24 cellular contexts compared by ENCODE assay signal in genomic region chr15:78993931-78994530, GRCh38. TPM values are rescaled to one million over a fixed set of nuclear protein-coding genes. Genes with fewer than 3 reads are reported as not detected.
DNase-seq lines count a peak whose midpoint lies in the region; ATAC-seq and TF ChIP-seq lines count a peak whose summit lies in the region.
"Had no signal": no experiment of that assay in that cellular context is flagged by ENCODE, and none has a peak within 500 bp of the region (broad histone marks: within the 10 kb centered on the region; RNA-seq: fewer than 3 reads in every experiment).

No MANE protein-coding gene starts in this region.

- no peak overlapping the region for H4K91ac ChIP-seq in IMR-90 (ENCODE audit: insufficient read depth, low read depth, low read length)

- CTCF ChIA-PET in IMR-90 (lab: Yijun Ruan, JAX) = interaction anchor here (1.1 kb wide), 1 partner anchor 14 kb away, joined by 3 read pairs; no protein-coding TSS in a partner anchor

- H3K9me3 ChIP-seq in BLaER1 (no peaks in the 10 kb centered on the region), IMR-90 (ENCODE audit: control insufficient read depth, insufficient read depth, low read length) (no peaks in the 10 kb centered on the region)
- H3K9me3 ChIP-seq: pancreas, suprapubic skin had no signal

- no peak overlapping the region for H3K56ac ChIP-seq in IMR-90 (ENCODE audit: extremely low read depth, insufficient read depth, low read length)

- H3K9ac ChIP-seq in BLaER1 (no peak overlapping the region), IMR-90 (ENCODE audit: low read depth, low read length) (no peak overlapping the region)

- no peak overlapping the region for H2BK15ac ChIP-seq in IMR-90 (ENCODE audit: low read depth, low read length)

- H3K4me3 ChIP-seq in BLaER1 (no peak overlapping the region), IMR-90 (ENCODE audit: insufficient read depth, low read depth, low read length) (no peak overlapping the region)
- H3K4me3 ChIP-seq: pancreas, PC-9, suprapubic skin had no signal

- no peak overlapping the region for H3K4me3 Mint-ChIP-seq in dendritic cell treated with granulocyte-macrophage colony-stimulating factor and Interleukin-4, amounts not matched to agents 40 ng/mL and 50 ng/mL, for 4 days
- no peak overlapping the region for H3K4me3 Mint-ChIP-seq in chondrocyte (ENCODE audit: unreplicated experiment)
- H3K4me3 Mint-ChIP-seq in natural killer cell treated with Interleukin-12 subunit alpha and Interleukin-12 subunit beta and Interleukin-15 and Interleukin-18, amount 100 ng/mL, for 72 hours = no peak overlapping the region
- H3K4me3 Mint-ChIP-seq: activated CD8-positive, alpha-beta T cell treated with anti-CD3 and anti-CD28 coated beads for 36 hours; activated naive CD4-positive, alpha-beta T cell treated with anti-CD3 and anti-CD28 coated beads for 36 hours; CD4-positive, CD25-positive, alpha-beta regulatory T cell; T-helper 1 cell treated with Interleukin-12 subunit alpha and Interleukin-12 subunit beta and Interleukin-4 antibody, amounts not matched to agents 30 μg/mL and 1 μg/mL, for 36 hours had no signal

- H3K4me2 ChIP-seq in BLaER1 = peak overlapping the region; percentile 77
- no peak overlapping the region for H3K4me2 ChIP-seq in IMR-90 (ENCODE audit: low read depth, low read length)
- H3K4me2 ChIP-seq: PC-9 had no signal

- H4K5ac ChIP-seq in IMR-90 (ENCODE audit: low read depth, low read length) = no peak overlapping the region

- DNase-seq in IMR-90 = no peak
- DNase-seq in medulla oblongata (ENCODE audit: extremely low spot score) = peak; percentile 43
- DNase-seq in chondrocyte (ENCODE audit: low spot score) = no peak
- DNase-seq in natural killer cell treated with Interleukin-12 subunit alpha and Interleukin-12 subunit beta and Interleukin-15 and Interleukin-18, amount 100 ng/mL, for 72 hours (ENCODE audit: low spot score) = no peak
- DNase-seq in SHP77 (lab: John Stamatoyannopoulos, UW) = no peak
- DNase-seq: activated CD4-positive, alpha-beta T cell treated with anti-CD3 and anti-CD28 coated beads for 1 hour; activated CD8-positive, alpha-beta memory T cell treated with anti-CD3 and anti-CD28 coated beads, Interleukin-2, amount 50 U/mL, for 48 hours; activated CD8-positive, alpha-beta T cell treated with anti-CD3 and anti-CD28 coated beads for 36 hours; activated naive CD4-positive, alpha-beta T cell treated with anti-CD3 and anti-CD28 coated beads for 36 hours; CD4-positive, CD25-positive, alpha-beta regulatory T cell; NCI-H1092 treated with DMSO at 0.1 percent for 48 hours; NCI-H187 treated with DMSO at 0.1 percent for 48 hours; NCI-H524 treated with DMSO at 0.1 percent for 48 hours; pancreas; PC-9; small intestine; stimulated activated naive CD4-positive, alpha-beta T cell treated with Interleukin-2 at 50 U/mL for 16 hours had no signal

- no peaks in the 10 kb centered on the region for H3K9me3 Mint-ChIP-seq in dendritic cell treated with granulocyte-macrophage colony-stimulating factor and Interleukin-4, amounts not matched to agents 40 ng/mL and 50 ng/mL, for 4 days
- no peaks in the 10 kb centered on the region for H3K9me3 Mint-ChIP-seq in chondrocyte (ENCODE audit: low read depth)
- H3K9me3 Mint-ChIP-seq in natural killer cell treated with Interleukin-12 subunit alpha and Interleukin-12 subunit beta and Interleukin-15 and Interleukin-18, amount 100 ng/mL, for 72 hours = no peaks in the 10 kb centered on the region
- H3K9me3 Mint-ChIP-seq: activated CD8-positive, alpha-beta T cell treated with anti-CD3 and anti-CD28 coated beads for 36 hours; activated naive CD4-positive, alpha-beta T cell treated with anti-CD3 and anti-CD28 coated beads for 36 hours; CD4-positive, CD25-positive, alpha-beta regulatory T cell; T-helper 1 cell treated with Interleukin-12 subunit alpha and Interleukin-12 subunit beta and Interleukin-4 antibody, amounts not matched to agents 30 μg/mL and 1 μg/mL, for 36 hours had no signal

- H2AFZ ChIP-seq in IMR-90 (replicated peaks; ENCODE audit: low read length, poor library complexity) = no peak overlapping the region
- H2AFZ ChIP-seq: PC-9 had no signal

- H3K4me1 ChIP-seq in BLaER1 = peaks cover 50% of the 10 kb centered on the region
- H3K4me1 ChIP-seq in IMR-90 (ENCODE audit: control insufficient read depth, insufficient read depth, low read length) = peaks cover 17% of the 10 kb centered on the region

- H3K14ac ChIP-seq in IMR-90 (replicated peaks; ENCODE audit: low read depth, low read length) = no peak overlapping the region

- POLR2A ChIA-PET in IMR-90 (lab: Charles Lee; ENCODE audit: unreplicated experiment) = no interaction called here

- H3K4ac ChIP-seq in IMR-90 (ENCODE audit: low read depth, low read length) = no peak overlapping the region; the same call in 1 of the 2 replicates

- in situ Hi-C loops in IMR-90 (cut with MboI; ENCODE audit: low sequenced_read_pairs) = no loop called here

- H4K8ac ChIP-seq in IMR-90 (ENCODE audit: low read depth in 2 of 2, low read length in 2 of 2) = no peak overlapping the region

- no peaks in the 10 kb centered on the region; a peak in 1 of 4 replicates for H3K79me1 ChIP-seq in IMR-90 (ENCODE audit: low read depth in 1 of 2, low read length in 2 of 2)

- H4K20me1 ChIP-seq in BLaER1 (no peaks in the 10 kb centered on the region), IMR-90 (ENCODE audit: insufficient read depth, low read length) (no peaks in the 10 kb centered on the region)

- H3K23ac ChIP-seq in IMR-90 (ENCODE audit: low read depth, low read length) = no peak overlapping the region

- no TSS peak for BruUV-seq in IMR-90 (replicated peaks; lab: Mats Ljungman, UMichigan)

- peaks cover 19% of the 10 kb centered on the region for H3K9me1 ChIP-seq in IMR-90 (ENCODE audit: insufficient read depth, low read length)

- peaks cover 81% of the 10 kb centered on the region for H3K4me1 Mint-ChIP-seq in dendritic cell treated with granulocyte-macrophage colony-stimulating factor and Interleukin-4, amounts not matched to agents 40 ng/mL and 50 ng/mL, for 4 days (ENCODE audit: low read depth)
- peaks cover 24% of the 10 kb centered on the region for H3K4me1 Mint-ChIP-seq in chondrocyte (ENCODE audit: low read depth)
- peaks cover 5 to 7% of the 10 kb centered on the region in 2 donors for H3K4me1 Mint-ChIP-seq in natural killer cell treated with Interleukin-12 subunit alpha and Interleukin-12 subunit beta and Interleukin-15 and Interleukin-18, amount 100 ng/mL, for 72 hours (ENCODE audit: low read depth in 2 of 2)
- H3K4me1 Mint-ChIP-seq: CD4-positive, CD25-positive, alpha-beta regulatory T cell had no signal

- H3K36me3 ChIP-seq in BLaER1 (no peaks in the 10 kb centered on the region), IMR-90 (ENCODE audit: control insufficient read depth, insufficient read depth, low read length) (no peaks in the 10 kb centered on the region)
- H3K36me3 ChIP-seq: pancreas, suprapubic skin had no signal

- H3K27ac ChIP-seq in BLaER1 (peak overlapping the region; percentile 49), IMR-90 (ENCODE audit: insufficient read depth, low read length) (no peak overlapping the region)
- H3K27ac ChIP-seq: pancreas, PC-9, suprapubic skin had no signal

- TF ChIP-seq RAD21 in IMR-90 (IDR thresholded peaks at IDR 0.05; ENCODE audit: low read length) = no peak

- H3K27me3 ChIP-seq in BLaER1 = no peaks in the 10 kb centered on the region
- H3K27me3 ChIP-seq in IMR-90 (ENCODE audit: control insufficient read depth, insufficient read depth, low read length) = no peaks in the 10 kb centered on the region; the same call in 1 of the 2 replicates
- H3K27me3 ChIP-seq: pancreas, suprapubic skin had no signal

- H2BK120ac ChIP-seq in IMR-90 (ENCODE audit: low read depth, low read length) = no peak overlapping the region

- dilution Hi-C loops in IMR-90 (cut with HindIII; ENCODE audit: low sequenced_read_pairs, unreplicated experiment) = no loop called here

- H2AK9ac ChIP-seq in IMR-90 (replicated peaks; ENCODE audit: low read depth, low read length, poor library complexity) = no peak overlapping the region

- peak overlapping the region; percentile 95 for H3K27ac Mint-ChIP-seq in dendritic cell treated with granulocyte-macrophage colony-stimulating factor and Interleukin-4, amounts not matched to agents 40 ng/mL and 50 ng/mL, for 4 days
- H3K27ac Mint-ChIP-seq in chondrocyte (ENCODE audit: unreplicated experiment) = no peak overlapping the region
- H3K27ac Mint-ChIP-seq in natural killer cell treated with Interleukin-12 subunit alpha and Interleukin-12 subunit beta and Interleukin-15 and Interleukin-18, amount 100 ng/mL, for 72 hours = no peak overlapping the region
- H3K27ac Mint-ChIP-seq: activated CD8-positive, alpha-beta T cell treated with anti-CD3 and anti-CD28 coated beads for 36 hours; activated naive CD4-positive, alpha-beta T cell treated with anti-CD3 and anti-CD28 coated beads for 36 hours; T-helper 1 cell treated with Interleukin-12 subunit alpha and Interleukin-12 subunit beta and Interleukin-4 antibody, amounts not matched to agents 30 μg/mL and 1 μg/mL, for 36 hours had no signal

- H3K36me3 Mint-ChIP-seq in dendritic cell treated with granulocyte-macrophage colony-stimulating factor and Interleukin-4, amounts not matched to agents 40 ng/mL and 50 ng/mL, for 4 days (ENCODE audit: low read depth) = peaks cover 14% of the 10 kb centered on the region
- no peaks in the 10 kb centered on the region for H3K36me3 Mint-ChIP-seq in chondrocyte (ENCODE audit: low read depth)
- no peaks in the 10 kb centered on the region for H3K36me3 Mint-ChIP-seq in natural killer cell treated with Interleukin-12 subunit alpha and Interleukin-12 subunit beta and Interleukin-15 and Interleukin-18, amount 100 ng/mL, for 72 hours
- H3K36me3 Mint-ChIP-seq: CD4-positive, CD25-positive, alpha-beta regulatory T cell had no signal

- no peak overlapping the region for H2BK5ac ChIP-seq in IMR-90 (ENCODE audit: low read depth, low read length, poor library complexity, severe bottlenecking)

- no peak for TF ChIP-seq CTCF in IMR-90 (conservative IDR thresholded peaks at IDR 0.05; ENCODE audit: low read depth, low read length)
- no peak for TF ChIP-seq CTCF in chondrocyte (IDR thresholded peaks at IDR 0.05)

- intact Hi-C loops in IMR-90 (cut with micrococcal nuclease) = no loop called here
- intact Hi-C loops in dendritic cell treated with granulocyte-macrophage colony-stimulating factor and Interleukin-4, amounts not matched to agents 40 ng/mL and 50 ng/mL, for 4 days (cut with micrococcal nuclease) = no loop called here

- H3K27me3 Mint-ChIP-seq in dendritic cell treated with granulocyte-macrophage colony-stimulating factor and Interleukin-4, amounts not matched to agents 40 ng/mL and 50 ng/mL, for 4 days = peaks cover 3% of the 10 kb centered on the region
- H3K27me3 Mint-ChIP-seq in chondrocyte (ENCODE audit: low read depth) = no peaks in the 10 kb centered on the region
- H3K27me3 Mint-ChIP-seq in natural killer cell treated with Interleukin-12 subunit alpha and Interleukin-12 subunit beta and Interleukin-15 and Interleukin-18, amount 100 ng/mL, for 72 hours = no peaks in the 10 kb centered on the region
- H3K27me3 Mint-ChIP-seq: activated CD8-positive, alpha-beta T cell treated with anti-CD3 and anti-CD28 coated beads for 36 hours; CD4-positive, CD25-positive, alpha-beta regulatory T cell had no signal

- H2BK20ac ChIP-seq in IMR-90 (ENCODE audit: low read depth, low read length) = no peak overlapping the region

- no peak overlapping the region for H3K18ac ChIP-seq in IMR-90 (ENCODE audit: low read depth, low read length)

- 17% methylated on average over 1 of the region's 10 CpGs; no CpG with 5 or more reads in 1 of the 2 experiments for WGBS in IMR-90 (ENCODE audit: extremely low coverage in 2 of 2, insufficient read length in 1 of 2), 2 experiments

- ATAC-seq in IMR-90 (ENCODE audit: low read depth) (no peak), GM18517 (IDR thresholded peaks at IDR 0.05; ENCODE audit: unreplicated experiment) (no peak)
- no peak for ATAC-seq in natural killer cell treated with Interleukin-12 subunit alpha and Interleukin-12 subunit beta and Interleukin-15 and Interleukin-18, amount 100 ng/mL, for 72 hours
- ATAC-seq: activated CD8-positive, alpha-beta T cell treated with anti-CD3 and anti-CD28 coated beads for 36 hours; pancreas; Right ventricle myocardium inferior; SK-N-SH treated with all-trans-retinoic acid at 6 μM for 48 hours had no signal

- H2AK5ac ChIP-seq in IMR-90 (ENCODE audit: low read depth, low read length) = peak overlapping the region; percentile 15; the same call in 1 of the 2 replicates

- TF ChIP-seq POLR2A in IMR-90 (IDR thresholded peaks at IDR 0.05; ENCODE audit: low read depth, low read length) = no peak

RNA-seq across cellular contexts. Expression of gene CTSH, which starts 49.2 kb away (rescaled TPM):
- total RNA-seq in IMR-90 (2012; rRNA removed) (5.6 and 11.7 TPM in 2 replicates), chondrocyte (12.0 to 22.5 TPM (median 22.0 TPM) in 3 replicates)
- 13.9 and 18.4 TPM in 2 replicates for polyA plus RNA-seq in IMR-90 (2012; rRNA removed)
- polyA plus RNA-seq in IMR-90 (2012; cell fraction: cytosol; rRNA removed) = 7.8 and 8.4 TPM in 2 replicates
- 8.4 and 13.5 TPM in 2 replicates for polyA plus RNA-seq in IMR-90 (2012; cell fraction: nucleus; rRNA removed; ENCODE audit: low replicate concordance)
- total RNA-seq in natural killer cell treated with Interleukin-12 subunit alpha and Interleukin-12 subunit beta and Interleukin-15 and Interleukin-18, amount 100 ng/mL, for 72 hours = 10 to 100 TPM; 16.1 to 25.2 TPM
